9 cellular contexts compared by ENCODE assay signal in genomic region chr5:43661102-43661501, GRCh38. TPM values are rescaled to one million over a fixed set of nuclear protein-coding genes. Genes with fewer than 3 reads are reported as not detected.
A peak's percentile ranks its signal among the peaks of the same experiment; 100 is the strongest.
DNase-seq lines count a peak whose midpoint lies in the region; ATAC-seq and TF ChIP-seq lines count a peak whose summit lies in the region.
"Had no signal": no experiment of that assay in that cellular context is flagged by ENCODE, and none has a peak within 500 bp of the region (broad histone marks: within the 10 kb centered on the region; RNA-seq: fewer than 3 reads in every experiment).

No MANE protein-coding gene starts in this region.

- H3K27me3 ChIP-seq in A673 (replicated peaks; ENCODE audit: insufficient read depth, low read depth, low read length, poor library complexity) (no peaks in the 10 kb centered on the region), PC-9 (ENCODE audit: insufficient read depth, low read depth) (no peaks in the 10 kb centered on the region), thoracic aorta (replicated peaks; ENCODE audit: insufficient read depth) (no peaks in the 10 kb centered on the region)

- TF ChIP-seq CTCF in A673 (conservative IDR thresholded peaks at IDR 0.05; ENCODE audit: low read depth, low read length) = peak; percentile 57
- peak; percentile 16 for TF ChIP-seq CTCF in GM10266 (IDR thresholded peaks at IDR 0.05; ENCODE audit: control insufficient read depth, insufficient read depth, low read depth, missing control alignments)
- peak; percentile 89 for TF ChIP-seq CTCF in PC-9 (conservative IDR thresholded peaks at IDR 0.05)
- peak; percentile 63 for TF ChIP-seq CTCF in thoracic aorta (IDR thresholded peaks at IDR 0.05)
- no peak; the same call in none of the 2 replicates for TF ChIP-seq CTCF in RWPE1 (conservative IDR thresholded peaks at IDR 0.05; ENCODE audit: low read depth)

- no peaks in the 10 kb centered on the region for H3K4me1 ChIP-seq in A673 (ENCODE audit: insufficient read depth, low read length, poor library complexity, severe bottlenecking)
- no peaks in the 10 kb centered on the region for H3K4me1 ChIP-seq in PC-9 (replicated peaks; ENCODE audit: insufficient read depth)
- H3K4me1 ChIP-seq in thoracic aorta (ENCODE audit: control insufficient read depth in 1 of 2, low read depth in 2 of 2) = peaks cover 0 to 9% of the 10 kb centered on the region in 2 donors

- H3K9me3 ChIP-seq in A673 (ENCODE audit: low read depth, low read length, poor library complexity, severe bottlenecking) = no peaks in the 10 kb centered on the region
- no peaks in the 10 kb centered on the region for H3K9me3 ChIP-seq in PC-9 (ENCODE audit: insufficient read depth, low read depth)
- H3K9me3 ChIP-seq in thoracic aorta = no peaks in the 10 kb centered on the region

- POLR2A ChIA-PET in A673 (lab: Charles Lee; ENCODE audit: low non-redundant PET) = no interaction called here
- POLR2A ChIA-PET in PC-9 (lab: Charles Lee; ENCODE audit: unreplicated experiment) = interaction anchor here (0.6 kb wide), 1 partner anchor 894 kb away, joined by 4 read pairs; no protein-coding TSS in a partner anchor
- POLR2A ChIA-PET in RWPE1 (lab: Yijun Ruan, JAX; ENCODE audit: low non-redundant PET) = no interaction called here

- no peak overlapping the region for H3K27ac ChIP-seq in A673 (ENCODE audit: low read depth, low read length, poor library complexity, severe bottlenecking)
- H3K27ac ChIP-seq in PC-9 = no peak overlapping the region
- no peak overlapping the region for H3K27ac ChIP-seq in thoracic aorta
- no peak overlapping the region for H3K27ac ChIP-seq in RWPE1
- H3K27ac ChIP-seq: HL-60 had no signal

- BruUV-seq in A673 (replicated peaks; lab: Mats Ljungman, UMichigan) (no TSS peak), PC-9 (replicated peaks; lab: Mats Ljungman, UMichigan) (no TSS peak)

- CTCF ChIA-PET in A673 (lab: Charles Lee) = no interaction called here
- CTCF ChIA-PET in PC-9 (lab: Charles Lee) = interaction anchor here (0.6 kb wide), 2 partner anchors 20 to 29 kb away, joined by 3 to 5 read pairs; no protein-coding TSS in a partner anchor
- CTCF ChIA-PET in RWPE1 (lab: Yijun Ruan, JAX) = interaction anchor here (0.6 kb wide), 1 partner anchor 43 kb away, joined by 3 read pairs; no protein-coding TSS in a partner anchor

- H2AFZ ChIP-seq in PC-9 = no peak overlapping the region

- H3K79me2 ChIP-seq in PC-9 (ENCODE audit: low read depth) = no peaks in the 10 kb centered on the region

- ATAC-seq in thoracic aorta (ENCODE audit: insufficient number of reproducible peaks, low FRiP score, low read depth) (no peak), HG02623 (IDR thresholded peaks at IDR 0.05; ENCODE audit: unreplicated experiment) (no peak), GM19395 (IDR thresholded peaks at IDR 0.05; ENCODE audit: unreplicated experiment) (no peak)

- no peaks in the 10 kb centered on the region for H3F3A ChIP-seq in PC-9 (ENCODE audit: insufficient read depth, low read depth)

- H3K4me3 ChIP-seq in A673 (ENCODE audit: low read depth, low read length, poor library complexity, severe bottlenecking) (no peak overlapping the region), PC-9 (no peak overlapping the region), thoracic aorta (no peak overlapping the region)

- H3K36me3 ChIP-seq in A673 (ENCODE audit: insufficient read depth, low read length, poor library complexity, severe bottlenecking) (peaks cover 10% of the 10 kb centered on the region), PC-9 (ENCODE audit: low read depth) (no peaks in the 10 kb centered on the region), thoracic aorta (peaks cover 16% of the 10 kb centered on the region)

- H3K4me2 ChIP-seq in PC-9 = no peak overlapping the region

- H3K9me2 ChIP-seq in PC-9 (ENCODE audit: insufficient read depth) = no peaks in the 10 kb centered on the region

- H4K20me1 ChIP-seq in PC-9 (ENCODE audit: insufficient read depth) = no peaks in the 10 kb centered on the region

- DNase-seq in A673 (ENCODE audit: low spot score) (peak; percentile 69), GM10266 (ENCODE audit: extremely low spot score) (no peak), PC-9 (peak; percentile 25 to 37), fibroblast of peridontal ligament (ENCODE audit: extremely low read depth) (peak; percentile 77), thoracic aorta (ENCODE audit: low spot score) (no peak), RWPE1 (ENCODE audit: low spot score) (no peak)

- intact Hi-C loops in A673 (cut with micrococcal nuclease; ENCODE audit: unreplicated experiment) = loop anchor here (2.0 kb wide), 1 partner anchor 672 kb away; no protein-coding TSS in a partner anchor
- intact Hi-C loops in PC-9 (cut with micrococcal nuclease; ENCODE audit: unreplicated experiment) = loop anchor here (1.0 kb wide), 1 partner anchor 672 kb away; no protein-coding TSS in a partner anchor

RNA-seq across cellular contexts. Expression of gene NNT, which starts 58.1 kb away (rescaled TPM):
- total RNA-seq in A673 (2021) (65.4 and 71.6 TPM in 2 replicates), PC-9 (2021) (92.6 and 112 TPM in 2 replicates), thoracic aorta (10 to 100 TPM; 27.9 to 28.9 TPM)

Comparison
In these comparisons a context has a peak if more than half of its experiments do, and no peak if none do; other contexts are left out.
1. DNase-seq: peak in A673 (single experiment), PC-9 (2 of 2) and fibroblast of peridontal ligament (single experiment); none in GM10266 (single experiment), thoracic aorta (single experiment) and RWPE1 (single experiment).